14 cellular contexts compared by ENCODE assay signal in the genomic region with DNA sequence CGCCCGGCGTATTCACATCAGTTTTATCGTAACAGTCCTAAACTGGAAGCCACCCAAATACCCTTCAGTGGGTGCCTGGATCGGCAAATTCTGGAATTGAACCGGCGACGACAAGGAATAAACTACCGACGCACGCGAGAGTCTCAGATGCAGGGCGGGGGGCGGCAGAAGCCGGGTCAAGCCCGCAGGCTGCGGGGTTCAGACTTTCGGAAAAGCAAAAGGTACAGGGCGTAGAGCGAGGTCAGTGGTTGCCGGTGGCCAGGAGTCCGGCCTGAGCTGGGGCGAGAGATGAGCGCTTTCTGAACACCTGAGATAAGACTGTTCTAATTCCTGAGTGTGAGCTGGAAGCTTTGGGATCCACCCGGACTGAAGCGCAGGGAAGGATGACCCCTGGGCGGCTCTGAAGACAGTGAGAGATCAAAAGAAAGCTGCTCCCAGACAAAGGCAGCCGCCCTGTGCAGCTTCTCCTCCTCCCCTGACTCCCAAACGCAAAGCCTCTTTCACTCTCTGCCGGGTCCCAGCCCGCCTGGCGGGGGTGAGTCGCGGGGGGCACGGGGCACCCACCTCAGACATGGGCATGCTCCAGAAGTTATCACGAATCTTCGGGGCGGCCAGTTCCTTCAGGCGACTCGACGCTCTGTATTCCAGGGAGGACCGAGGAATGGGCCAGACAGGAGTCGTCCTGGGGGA. TPM values are rescaled to one million over a fixed set of nuclear protein-coding genes. Genes with fewer than 3 reads are reported as not detected.
"Had no signal": no experiment of that assay in that cellular context is flagged by ENCODE, and none has a peak within 500 bp of the region (broad histone marks: within the 10 kb centered on the region; RNA-seq: fewer than 3 reads in every experiment).

No MANE protein-coding gene starts in this region.

- H3K4me3 ChIP-seq: colonic mucosa, right lobe of liver, testis, upper lobe of right lung had no signal

- H3K27me3 ChIP-seq: colonic mucosa, right lobe of liver, testis had no signal

- H3K4me1 ChIP-seq: colonic mucosa, right lobe of liver, upper lobe of right lung had no signal

- ATAC-seq: activated CD4-positive, CD25-positive, alpha-beta regulatory T cell treated with anti-CD3 and anti-CD28 coated beads, Interleukin-2, amount 50 U/mL, for 24 hours; naive thymus-derived CD4-positive, alpha-beta T cell; right lobe of liver; stimulated activated naive CD8-positive, alpha-beta T cell treated with anti-CD3 and anti-CD28 coated beads, Interleukin-15, amount 100 ng/mL, for 72 hours; upper lobe of right lung had no signal

- DNase-seq: activated CD4-positive, alpha-beta T cell treated with anti-CD3 and anti-CD28 coated beads, Interleukin-2, amount 50 U/mL, for 1 hour; amniotic stem cell; colonic mucosa; effector CD4-positive, alpha-beta T cell; foreskin fibroblast; naive thymus-derived CD4-positive, alpha-beta T cell; right lobe of liver; stimulated activated CD4-positive, alpha-beta T cell treated with anti-CD3 and anti-CD28 coated beads, Interleukin-1b, Interleukin-23, amount 100 ng/mL, for 48 hours; SW 1271; testis; upper lobe of right lung had no signal

- H3K9me3 ChIP-seq: colonic mucosa, right lobe of liver, testis, upper lobe of right lung had no signal

- H3K27ac ChIP-seq: colonic mucosa, right lobe of liver, testis, upper lobe of right lung had no signal

- H3K36me3 ChIP-seq: colonic mucosa, right lobe of liver, upper lobe of right lung had no signal

RNA-seq across cellular contexts. Expression of a gene that starts 38.2 kb away (rescaled TPM):
- total RNA-seq: mononuclear cell; naive thymus-derived CD4-positive, alpha-beta T cell had no signal
